ENCODE assay signal across 15 cellular contexts in the genomic region with DNA sequence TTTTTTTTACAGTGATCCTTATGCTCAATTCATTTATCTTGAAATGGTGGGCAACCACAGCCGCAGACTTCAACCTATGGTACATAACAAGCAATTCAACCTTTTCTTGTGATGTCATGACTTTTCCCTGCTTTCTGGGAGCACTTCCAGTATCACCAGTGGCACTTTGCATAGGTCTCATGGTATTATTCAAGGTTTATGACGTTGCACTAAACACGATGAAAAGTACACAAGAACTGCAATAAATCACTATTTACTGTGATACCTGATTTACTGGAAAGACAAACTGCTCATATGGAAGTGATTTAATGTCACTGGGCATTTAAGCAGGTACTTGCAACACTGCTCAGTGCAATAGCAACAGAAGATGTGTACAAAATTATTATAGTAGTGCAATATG.
A peak's percentile ranks its signal among the peaks of the same experiment; 100 is the strongest.
DNase-seq lines count a peak whose midpoint lies in the region; FAIRE-seq and TF ChIP-seq lines count a peak whose summit lies in the region.
"Had no signal": no experiment of that assay in that cellular context is flagged by ENCODE, and none has a peak within 500 bp of the region (broad histone marks: within the 10 kb centered on the region; RNA-seq: fewer than 3 reads in every experiment).

No MANE protein-coding gene starts in this region.

- H3K9ac ChIP-seq in Karpas-422 (ENCODE audit: low read length): no peak overlapping the region
- H3K9ac ChIP-seq: GM23248 had no signal

- no peak for FAIRE-seq in small intestine (lab: Jason Lieb, UNC)
- FAIRE-seq: A549, GM18507, H54, K562 had no signal

- no peaks in the 10 kb centered on the region for H3K9me2 ChIP-seq in Karpas-422 (replicated peaks; ENCODE audit: insufficient read depth, low read length)

- H2AFZ ChIP-seq in Karpas-422 (ENCODE audit: low read length): no peak overlapping the region
- H2AFZ ChIP-seq: GM23248 had no signal

- no peak overlapping the region for H3K4me2 ChIP-seq in Karpas-422 (ENCODE audit: low read depth, low read length, poor library complexity, severe bottlenecking)
- H3K4me2 ChIP-seq: A549 had no signal

- H3K27me3 ChIP-seq in small intestine (ENCODE audit: control insufficient read depth in 2 of 2, insufficient read depth in 2 of 2, low read length in 2 of 2): no peaks in the 10 kb centered on the region
- no peaks in the 10 kb centered on the region for H3K27me3 ChIP-seq in Karpas-422 (ENCODE audit: low read length)
- H3K27me3 ChIP-seq: BE2C had no signal

- POLR2A ChIA-PET in HEK293T (lab: Yijun Ruan, JAX): no interaction called here

- H3K36me3 ChIP-seq in small intestine (ENCODE audit: control insufficient read depth in 2 of 2, insufficient read depth in 2 of 2, low read length in 2 of 2) (no peaks in the 10 kb centered on the region), Karpas-422 (ENCODE audit: insufficient read depth, low read length) (no peaks in the 10 kb centered on the region)
- H3K36me3 ChIP-seq: BE2C had no signal

- no peak overlapping the region for H3K27ac ChIP-seq in epithelial cell of prostate
- no peak overlapping the region for H3K27ac ChIP-seq in small intestine (ENCODE audit: low read depth in 1 of 2, low read length in 1 of 2)
- H3K27ac ChIP-seq in Karpas-422 (ENCODE audit: low read length): no peak overlapping the region
- H3K27ac ChIP-seq: A549, C4-2B, GM23248, HL-60 had no signal

- no peak for TF ChIP-seq CTCF in GM13976 (IDR thresholded peaks at IDR 0.05; ENCODE audit: borderline replicate concordance, control extremely low read depth, extremely low read depth, insufficient read depth, missing control alignments)

- in situ Hi-C loops in GM13976 (cut with MboI; ENCODE audit: low sequenced_read_pairs, unreplicated experiment): no loop called here

- CTCF ChIA-PET in HEK293T (lab: Yijun Ruan, JAX): interaction anchor here (0.5 kb wide), 1 partner anchor 18 kb away, joined by 3 read pairs; no protein-coding TSS in a partner anchor

- no peaks in the 10 kb centered on the region for H4K20me1 ChIP-seq in Karpas-422 (ENCODE audit: insufficient read depth, low read depth, low read length)

- no peaks in the 10 kb centered on the region for H3K9me3 ChIP-seq in small intestine (ENCODE audit: control insufficient read depth, low read depth)
- H3K9me3 ChIP-seq in Karpas-422 (ENCODE audit: low read length): no peaks in the 10 kb centered on the region
- H3K9me3 ChIP-seq: A549, BE2C had no signal

- peak; percentile 31 for DNase-seq in DMS153 treated with DMSO at 0.1 percent for 48 hours (lab: John Stamatoyannopoulos, UW; ENCODE audit: unreplicated experiment)
- DNase-seq in HEK293T (ENCODE audit: extremely low spot score): no peak
- DNase-seq in epithelial cell of prostate (ENCODE audit: low read depth, low spot score): peak; percentile 5
- peak; percentile 3 for DNase-seq in small intestine
- DNase-seq in GM13976 (ENCODE audit: low spot score): no peak
- no peak for DNase-seq in Karpas-422
- DNase-seq: BE2C; CD4-positive, alpha-beta memory T cell; GM23248 had no signal

- no peak overlapping the region for H3K4me3 ChIP-seq in small intestine (ENCODE audit: low read depth in 1 of 2, low read length in 2 of 2)
- no peak overlapping the region for H3K4me3 ChIP-seq in Karpas-422 (ENCODE audit: low read length)
- H3K4me3 ChIP-seq: A549, GM23248, K562 had no signal

- WGBS in small intestine, 3 donors: 29 to 59% (median 47%) methylated on average over 3 of the region's 3 CpGs

- H3K79me2 ChIP-seq in Karpas-422 (ENCODE audit: low read length): no peaks in the 10 kb centered on the region

- H3K4me1 ChIP-seq in small intestine (ENCODE audit: control insufficient read depth in 2 of 2, insufficient read depth in 1 of 2, low read depth in 1 of 2, low read length in 1 of 2) (no peaks in the 10 kb centered on the region), Karpas-422 (ENCODE audit: low read length) (no peaks in the 10 kb centered on the region)
- H3K4me1 ChIP-seq: A549, BE2C had no signal

TF ChIP-seq in HEK293T, 16 proteins besides CTCF, POLR2A, EP300 and RAD21:
- peak; percentile 89 for TF ChIP-seq PKNOX1 (IDR thresholded peaks at IDR 0.05)
- TF ChIP-seq FOXA1 (IDR thresholded peaks at IDR 0.05): peak; percentile 69
- TF ChIP-seq ELF4 (IDR thresholded peaks at IDR 0.05): no peak
- TF ChIP-seq HDGF (IDR thresholded peaks at IDR 0.05; ENCODE audit: borderline replicate concordance): no peak

Comparison
In these comparisons a context has a peak if more than half of its experiments do, and no peak if none do; other contexts are left out.
1. DNase-seq: peak in DMS153 treated with DMSO at 0.1 percent for 48 hours (single experiment), epithelial cell of prostate (single experiment) and small intestine (single experiment); none in HEK293T (single experiment), GM13976 (single experiment) and Karpas-422 (single experiment).